25 cellular contexts compared by ENCODE assay signal in genomic region chr12:58306266-58306995, GRCh38.
"Had no signal": no experiment of that assay in that cellular context is flagged by ENCODE, and none has a peak within 500 bp of the region (broad histone marks: within the 10 kb centered on the region; RNA-seq: fewer than 3 reads in every experiment).

No MANE protein-coding gene starts in this region.

- H3K4me1 ChIP-seq: colonic mucosa had no signal

- H3K9me3 ChIP-seq: body of pancreas, colonic mucosa, mucosa of descending colon, right lobe of liver had no signal

- H3K27ac Mint-ChIP-seq: activated CD4-positive, alpha-beta T cell treated with anti-CD3 and anti-CD28 coated beads for 36 hours; activated naive CD8-positive, alpha-beta T cell; natural killer cell treated with Interleukin-12 subunit alpha and Interleukin-12 subunit beta and Interleukin-15 and Interleukin-18, amount 100 ng/mL, for 72 hours; stimulated activated effector memory CD8-positive, alpha-beta T cell treated with anti-CD3 and anti-CD28 coated beads, Interleukin-12 subunit alpha, Interleukin-12 subunit beta, amount 100 ng/mL, for 72 hours; stimulated activated naive CD8-positive, alpha-beta T cell treated with anti-CD3 and anti-CD28 coated beads, Interleukin-15, Interleukin-2, amounts not matched to agents 100 ng/mL and 50 ng/mL, for 24 hours; type B pancreatic cell had no signal

- H3K4me3 Mint-ChIP-seq: activated CD4-positive, alpha-beta T cell treated with anti-CD3 and anti-CD28 coated beads for 36 hours; activated naive CD8-positive, alpha-beta T cell; natural killer cell treated with Interleukin-12 subunit alpha and Interleukin-12 subunit beta and Interleukin-15 and Interleukin-18, amount 100 ng/mL, for 72 hours; stimulated activated effector memory CD8-positive, alpha-beta T cell treated with anti-CD3 and anti-CD28 coated beads, Interleukin-12 subunit alpha, Interleukin-12 subunit beta, amount 100 ng/mL, for 72 hours; stimulated activated naive CD8-positive, alpha-beta T cell treated with anti-CD3 and anti-CD28 coated beads, Interleukin-15, Interleukin-2, amounts not matched to agents 100 ng/mL and 50 ng/mL, for 24 hours; type B pancreatic cell had no signal

- H3K4me1 Mint-ChIP-seq: activated CD4-positive, alpha-beta T cell treated with anti-CD3 and anti-CD28 coated beads for 36 hours; stimulated activated effector memory CD8-positive, alpha-beta T cell treated with anti-CD3 and anti-CD28 coated beads, Interleukin-12 subunit alpha, Interleukin-12 subunit beta, amount 100 ng/mL, for 72 hours had no signal

- H3K4me3 ChIP-seq: body of pancreas, cardiac muscle cell, colonic mucosa, dorsolateral prefrontal cortex, left ventricle myocardium inferior, lung, mucosa of descending colon, right lobe of liver had no signal

- H3K27me3 ChIP-seq: body of pancreas, cardiac muscle cell, colonic mucosa, dorsolateral prefrontal cortex, right lobe of liver had no signal

- H3K36me3 ChIP-seq: cardiac muscle cell, colonic mucosa, left ventricle myocardium inferior, right lobe of liver had no signal

- DNase-seq: activated CD4-positive, alpha-beta T cell treated with anti-CD3 and anti-CD28 coated beads for 36 hours; activated CD4-positive, alpha-beta T cell treated with anti-CD3 and anti-CD28 coated beads, Interleukin-2, amount 50 U/mL, for 4 hours; activated CD4-positive, CD25-positive, alpha-beta regulatory T cell; activated effector memory CD4-positive, alpha-beta T cell treated with Interleukin-2 at 50 U/mL for 16 hours; activated naive CD4-positive, alpha-beta T cell treated with Interleukin-2 at 50 U/mL for 16 hours; aorta; body of pancreas; cerebellar nuclear complex; colonic mucosa; dorsolateral prefrontal cortex; effector memory CD4-positive, alpha-beta T cell; left ventricle myocardium inferior; mucosa of descending colon; posterior cingulate gyrus; right lobe of liver; stimulated activated CD4-positive, alpha-beta T cell treated with anti-CD3 and anti-CD28 coated beads, Interleukin-12 subunit alpha, Interleukin-12 subunit beta, amount 100 ng/mL, for 4 hours; stimulated activated CD4-positive, alpha-beta T cell treated with anti-CD3 and anti-CD28 coated beads, Interleukin-4, amount 100 ng/mL, for 1 hour; substantia nigra had no signal

- H3K27me3 Mint-ChIP-seq: activated naive CD8-positive, alpha-beta T cell; stimulated activated naive CD8-positive, alpha-beta T cell treated with anti-CD3 and anti-CD28 coated beads, Interleukin-15, Interleukin-2, amounts not matched to agents 100 ng/mL and 50 ng/mL, for 24 hours; type B pancreatic cell had no signal

- H3K36me3 Mint-ChIP-seq: activated naive CD8-positive, alpha-beta T cell; natural killer cell treated with Interleukin-12 subunit alpha and Interleukin-12 subunit beta and Interleukin-15 and Interleukin-18, amount 100 ng/mL, for 72 hours; stimulated activated effector memory CD8-positive, alpha-beta T cell treated with anti-CD3 and anti-CD28 coated beads, Interleukin-12 subunit alpha, Interleukin-12 subunit beta, amount 100 ng/mL, for 72 hours; type B pancreatic cell had no signal

- ATAC-seq: activated CD4-positive, alpha-beta T cell treated with anti-CD3 and anti-CD28 coated beads for 36 hours; body of pancreas; mucosa of descending colon; natural killer cell treated with Interleukin-12 subunit alpha and Interleukin-12 subunit beta and Interleukin-15 and Interleukin-18, amount 100 ng/mL, for 72 hours; right lobe of liver; stimulated activated effector memory CD8-positive, alpha-beta T cell treated with anti-CD3 and anti-CD28 coated beads, Interleukin-12 subunit alpha, Interleukin-12 subunit beta, amount 100 ng/mL, for 72 hours had no signal

- H3K27ac ChIP-seq: body of pancreas, cardiac muscle cell, colonic mucosa, dorsolateral prefrontal cortex, left ventricle myocardium inferior, right lobe of liver had no signal

- H3K9me3 Mint-ChIP-seq: natural killer cell treated with Interleukin-12 subunit alpha and Interleukin-12 subunit beta and Interleukin-15 and Interleukin-18, amount 100 ng/mL, for 72 hours; stimulated activated effector memory CD8-positive, alpha-beta T cell treated with anti-CD3 and anti-CD28 coated beads, Interleukin-12 subunit alpha, Interleukin-12 subunit beta, amount 100 ng/mL, for 72 hours had no signal
